Comparison of ENCODE assay signal across 17 cellular contexts in genomic region chr10:88670497-88670896, GRCh38. TPM values are rescaled to one million over a fixed set of nuclear protein-coding genes. Genes with fewer than 3 reads are reported as not detected.
DNase-seq lines count a peak whose midpoint lies in the region; ATAC-seq and TF ChIP-seq lines count a peak whose summit lies in the region.
"Had no signal": no experiment of that assay in that cellular context is flagged by ENCODE, and none has a peak within 500 bp of the region (broad histone marks: within the 10 kb centered on the region; RNA-seq: fewer than 3 reads in every experiment).

No MANE protein-coding gene starts in this region.

- H3K4me1 ChIP-seq in right cardiac atrium (ENCODE audit: control insufficient read depth, insufficient read depth, low read length) (no peaks in the 10 kb centered on the region), stomach (no peaks in the 10 kb centered on the region)
- H3K4me1 ChIP-seq: tibial nerve had no signal

- in situ Hi-C loops in GM13976 (cut with MboI; ENCODE audit: low sequenced_read_pairs, unreplicated experiment): no loop called here

- no peak for TF ChIP-seq POLR2A in stomach (IDR thresholded peaks at IDR 0.05)

- H3K27ac ChIP-seq in right cardiac atrium (ENCODE audit: low read length): no peak overlapping the region
- peak overlapping the region in 1 of 5 donors; percentile 48 for H3K27ac ChIP-seq in stomach
- H3K27ac ChIP-seq: BLaER1 treated with 17β-estradiol and CSF1 and Interleukin-3, amounts not matched to agents 10 nM and 100 nM; skin epidermis; tibial nerve had no signal

- 65% methylated on average over 2 of the region's 2 CpGs for WGBS in right cardiac atrium
- 19 to 46% (median 28%) methylated on average over 2 of the region's 2 CpGs for WGBS in stomach, 5 donors

- H3K27me3 ChIP-seq in right cardiac atrium (ENCODE audit: control insufficient read depth, insufficient read depth): no peaks in the 10 kb centered on the region
- H3K27me3 ChIP-seq in stomach: no peaks in the 10 kb centered on the region
- H3K27me3 ChIP-seq: BLaER1 treated with 17β-estradiol and CSF1 and Interleukin-3, amounts not matched to agents 10 nM and 100 nM; tibial nerve had no signal

- H3K4me3 ChIP-seq in epithelial cell of esophagus (ENCODE audit: low read length): no peak overlapping the region
- H3K4me3 ChIP-seq in right cardiac atrium (ENCODE audit: low read length): no peak overlapping the region
- H3K4me3 ChIP-seq in stomach: no peak overlapping the region
- H3K4me3 ChIP-seq: BLaER1 treated with 17β-estradiol and CSF1 and Interleukin-3, amounts not matched to agents 10 nM and 100 nM; skin epidermis; tibial nerve had no signal

- H3K36me3 ChIP-seq in stomach: no peaks in the 10 kb centered on the region
- H3K36me3 ChIP-seq: BLaER1 treated with 17β-estradiol and CSF1 and Interleukin-3, amounts not matched to agents 10 nM and 100 nM; tibial nerve had no signal

- no peak for TF ChIP-seq EP300 in stomach (IDR thresholded peaks at IDR 0.05)

- intact Hi-C loops in right cardiac atrium (cut with DNase I) (no loop called here), stomach (cut with DNase I; ENCODE audit: low total_unique reads) (no loop called here)

- ATAC-seq in HG02884 (IDR thresholded peaks at IDR 0.05; ENCODE audit: unreplicated experiment): peak; percentile 69
- no peak for ATAC-seq in GM21360 (IDR thresholded peaks at IDR 0.05; ENCODE audit: unreplicated experiment)
- no peak for ATAC-seq in right cardiac atrium

- H3K9me3 ChIP-seq in right cardiac atrium (ENCODE audit: control insufficient read depth, low read length) (no peaks in the 10 kb centered on the region), stomach (no peaks in the 10 kb centered on the region)
- H3K9me3 ChIP-seq: BLaER1 treated with 17β-estradiol and CSF1 and Interleukin-3, amounts not matched to agents 10 nM and 100 nM; tibial nerve had no signal

- DNase-seq in GM10266 (ENCODE audit: extremely low spot score) (peak; percentile 22), GM13976 (ENCODE audit: low spot score) (peak; percentile 38), epithelial cell of esophagus (ENCODE audit: low read depth) (peak; percentile 10), right cardiac atrium (no peak), stomach (no peak)
- DNase-seq: NCI-H187 treated with DMSO at 0.1 percent for 48 hours, SW 1271 had no signal

- TF ChIP-seq CTCF in GM10266 (IDR thresholded peaks at IDR 0.05; ENCODE audit: control insufficient read depth, insufficient read depth, low read depth, missing control alignments) (no peak), GM13976 (IDR thresholded peaks at IDR 0.05; ENCODE audit: borderline replicate concordance, control extremely low read depth, extremely low read depth, insufficient read depth, missing control alignments) (no peak), epithelial cell of esophagus (IDR thresholded peaks at IDR 0.05; ENCODE audit: insufficient read depth, low read depth, low read length, missing control alignments) (no peak), stomach (IDR thresholded peaks at IDR 0.05) (no peak)

RNA-seq across cellular contexts. Expression of gene LIPF, which starts 6.3 kb away (rescaled TPM):
- total RNA-seq in right cardiac atrium (not detected), stomach (over 10,000 TPM in 2 of 5 donors, 1,000 to 10,000 TPM in 1, 100 to 1,000 TPM in 2; 201 to 18,610 (median 2,926) TPM)
- polyA plus RNA-seq in right cardiac atrium (0.57 TPM), stomach (over 10,000 TPM; 15,849 to 36,465 (median 28,381) TPM)
- total RNA-seq: Daoy, HT1080, M059J, mucosa of gallbladder, osteocyte, tibial nerve had no signal

RNA-seq across cellular contexts. Expression of gene LIPK, which starts 35.6 kb away (rescaled TPM):
- total RNA-seq in right cardiac atrium: not detected
- polyA plus RNA-seq in right cardiac atrium: not detected
- not detected for total RNA-seq in stomach
- polyA plus RNA-seq in stomach: not detected
- total RNA-seq: Daoy, HT1080, M059J, mucosa of gallbladder, osteocyte, tibial nerve had no signal

Comparison
In these comparisons a context has a peak if more than half of its experiments do, and no peak if none do; other contexts are left out.
1. DNase-seq: peak in GM10266 (single experiment), GM13976 (single experiment) and epithelial cell of esophagus (single experiment); none in right cardiac atrium (0 of 3) and stomach (single experiment).
2. RNA of gene LIPF, which starts 6.3 kb away (total RNA-seq): 201 to 18,610 TPM in stomach; not detected in right cardiac atrium; every median in the first group is over 100 times any median in the second.